14 cellular contexts compared by ENCODE assay signal in genomic region chr17:28864991-28865849, GRCh38. TPM values are rescaled to one million over a fixed set of nuclear protein-coding genes. Genes with fewer than 3 reads are reported as not detected.
DNase-seq lines count a peak whose midpoint lies in the region; ATAC-seq, FAIRE-seq and TF ChIP-seq lines count a peak whose summit lies in the region.
"Had no signal": no experiment of that assay in that cellular context is flagged by ENCODE, and none has a peak within 500 bp of the region (broad histone marks: within the 10 kb centered on the region; RNA-seq: fewer than 3 reads in every experiment).

No MANE protein-coding gene starts in this region.

- peak; percentile 53 for DNase-seq in HuH-7 (ENCODE audit: low spot score)
- DNase-seq in GM12878 (ENCODE audit: low read depth, low spot score), result no peak
- peak; percentile 44 for DNase-seq in mesendoderm
- DNase-seq in activated T-cell treated with anti-CD3 and anti-CD28 coated beads, Interleukin-2, amount 50 U/mL, for 1 hour, result no peak
- DNase-seq in putamen (ENCODE audit: low spot score), result no peak
- no peak for DNase-seq in T1000 (lab: John Stamatoyannopoulos, UW)
- DNase-seq: activated naive CD4-positive, alpha-beta T cell treated with Interleukin-2 at 50 U/mL for 16 hours; DMS 273 treated with DMSO at 0.1 percent for 48 hours; NCI-H524; nucleus accumbens; RPMI8226 had no signal

- no peaks in the 10 kb centered on the region for H3K79me1 ChIP-seq in mesendoderm (ENCODE audit: low read length)

- no peak overlapping the region for H4K5ac ChIP-seq in mesendoderm (ENCODE audit: low read length)

- H2BK120ac ChIP-seq in mesendoderm (ENCODE audit: low read depth, low read length), result no peak overlapping the region

- H3K4me1 ChIP-seq in GM12878 (ENCODE audit: control insufficient read depth, insufficient read depth, low read length) (peaks cover 9% of the 10 kb centered on the region), mesendoderm (ENCODE audit: control insufficient read depth, low read depth, low read length) (no peaks in the 10 kb centered on the region)

- TF ChIP-seq EP300 in GM12878 (IDR thresholded peaks at IDR 0.05; ENCODE audit: borderline replicate concordance in 1 of 2, control insufficient read depth in 1 of 2, low read depth in 2 of 2, low read length in 2 of 2), result no peak

- no peak overlapping the region for H2BK15ac ChIP-seq in mesendoderm (replicated peaks; ENCODE audit: low read depth)

- no peak for TF ChIP-seq CTCF in 22Rv1 (IDR thresholded peaks at IDR 0.05)
- no peak for TF ChIP-seq CTCF in GM12878 (IDR thresholded peaks at IDR 0.05 in 2 of 3, conservative IDR thresholded peaks at IDR 0.05 in 1 of 3; ENCODE audit: control insufficient read depth in 2 of 3, extremely low read depth in 1 of 3, insufficient read depth in 1 of 3, low read depth in 3 of 3, low read length in 3 of 3)

- FAIRE-seq in GM12878 (lab: Jason Lieb, UNC), result no peak

- H3K27me3 ChIP-seq in GM12878 (replicated peaks in 1 of 2; ENCODE audit: control insufficient read depth in 2 of 2, insufficient read depth in 2 of 2, low read length in 1 of 2), result no peaks in the 10 kb centered on the region
- no peaks in the 10 kb centered on the region for H3K27me3 ChIP-seq in mesendoderm (ENCODE audit: insufficient read depth, low read length, poor library complexity)

- H3K36me3 ChIP-seq in GM12878 (ENCODE audit: control insufficient read depth in 2 of 2, insufficient read depth in 2 of 2, low read length in 1 of 2) (peaks cover 2 to 4% of the 10 kb centered on the region in 2 experiments; a peak in 3 of 4 replicates), mesendoderm (ENCODE audit: control insufficient read depth, insufficient read depth, low read length) (peaks cover 4% of the 10 kb centered on the region)

- peak overlapping the region; percentile 56 for H3K56ac ChIP-seq in mesendoderm (ENCODE audit: low read length)

- RAD21 ChIA-PET in GM12878 (lab: Charles Lee; ENCODE audit: unreplicated experiment), result interaction anchor here (0.7 to 2.4 kb wide), 5 partner anchors 14 to 138 kb away, joined by 3 to 7 read pairs (median 5); no protein-coding TSS in a partner anchor

- no peak for TF ChIP-seq POLR2A in GM12878 (IDR thresholded peaks at IDR 0.05; ENCODE audit: low read depth, low read length)

- ATAC-seq in GM12878, result peak; percentile 28
- ATAC-seq in HG03108 (IDR thresholded peaks at IDR 0.05; ENCODE audit: unreplicated experiment), result no peak

- H3K79me2 ChIP-seq in GM12878 (ENCODE audit: control insufficient read depth, insufficient read depth, low read length), result no peaks in the 10 kb centered on the region
- H3K79me2 ChIP-seq in mesendoderm (ENCODE audit: control insufficient read depth, insufficient read depth, low read length), result no peaks in the 10 kb centered on the region

- peak overlapping the region; percentile 87 for H4K8ac ChIP-seq in mesendoderm (ENCODE audit: low read depth, low read length)

- H3K27ac ChIP-seq in 22Rv1 (peak overlapping the region; percentile 52), GM12878 (ENCODE audit: control insufficient read depth, insufficient read depth) (peak overlapping the region; percentile 31; the same call in 1 of the 2 replicates), mesendoderm (ENCODE audit: low read depth, low read length) (peak overlapping the region; percentile 37)
- H3K27ac ChIP-seq: KMS-11 had no signal

- H3K9ac ChIP-seq in GM12878 (ENCODE audit: control insufficient read depth, insufficient read depth, low read length) (peak overlapping the region; percentile 32), mesendoderm (ENCODE audit: low read length) (no peak overlapping the region)
- H3K9ac ChIP-seq: KMS-11 had no signal

- H2AFZ ChIP-seq in GM12878 (ENCODE audit: control insufficient read depth, low read depth, low read length), result peak overlapping the region; percentile 48

- no peak for TF ChIP-seq RAD21 in GM12878 (IDR thresholded peaks at IDR 0.05; ENCODE audit: insufficient read depth, low read depth, low read length)

- H4K20me1 ChIP-seq in GM12878 (ENCODE audit: control insufficient read depth, insufficient read depth), result no peaks in the 10 kb centered on the region

- SMC1A ChIA-PET in GM12878 (lab: Charles Lee; ENCODE audit: uncharacterized antibody, unreplicated experiment), result interaction anchor here (0.6 to 4.0 kb wide), 6 partner anchors 9 to 102 kb away, joined by 3 to 19 read pairs (median 3); no protein-coding TSS in a partner anchor

- CTCF ChIA-PET in GM12878 (lab: Yijun Ruan, JAX), result interaction anchor here (0.7 to 2.2 kb wide), 4 partner anchors 15 to 101 kb away, joined by 4 to 12 read pairs (median 7); no protein-coding TSS in a partner anchor

- H3K9me3 ChIP-seq in GM12878 (replicated peaks; ENCODE audit: control insufficient read depth, insufficient read depth, low read length), result no peaks in the 10 kb centered on the region

- no peak overlapping the region for H2AK5ac ChIP-seq in mesendoderm (ENCODE audit: low read length)

- intact Hi-C loops in GM12878 (cut with micrococcal nuclease; ENCODE audit: unreplicated experiment), result no loop called here

- H3K4me3 ChIP-seq in GM12878 (no peak overlapping the region), mesendoderm (ENCODE audit: low read length) (no peak overlapping the region)

- no TSS peak for BruUV-seq in GM12878 (replicated peaks; lab: Mats Ljungman, UMichigan)

- POLR2A ChIA-PET in GM12878 (lab: Charles Lee), result interaction anchor here (0.5 to 1.0 kb wide), 5 partner anchors 33 to 1554 kb away, joined by 3 to 4 read pairs (median 3); no protein-coding TSS in a partner anchor

- 70% methylated on average over 11 of the region's 11 CpGs for WGBS in GM12878 (ENCODE audit: insufficient coverage, insufficient replicate concordance, low lambda C conversion rate, missing lambda C conversion rate)
- WGBS in mesendoderm (ENCODE audit: extremely low coverage, insufficient coverage, low lambda C conversion rate), result no CpG with 5 or more reads among the region's 11 CpGs

- no peak overlapping the region for H3K4ac ChIP-seq in mesendoderm (ENCODE audit: low read depth, low read length)

- H2BK5ac ChIP-seq in mesendoderm (ENCODE audit: low read length), result no peak overlapping the region

- in situ Hi-C loops in GM12878 (cut with MboI), result no loop called here

- no peak overlapping the region for H3K18ac ChIP-seq in mesendoderm (ENCODE audit: low read length)

- H3K23ac ChIP-seq in mesendoderm (ENCODE audit: low read length), result no peak overlapping the region

- H3K4me2 ChIP-seq in GM12878 (ENCODE audit: control insufficient read depth, insufficient read depth) (peak overlapping the region; percentile 22; the same call in 1 of the 2 replicates), mesendoderm (ENCODE audit: low read length) (no peak overlapping the region)
- H3K4me2 ChIP-seq: KMS-11 had no signal

RNA-seq across cellular contexts. Expression of gene ERAL1, which starts 10.4 kb away (rescaled TPM):
- total RNA-seq in GM12878 (2013; cell fraction: nucleolus; rRNA removed), result 24.0 and 26.2 TPM in 2 replicates
- total RNA-seq in GM12878 (2014; rRNA removed) (57.1 and 61.2 TPM in 2 replicates), GM12878 (2014; rRNA removed; fragmentation: Illumina TruSeq; extraction: Trizol) (24.6 and 27.7 TPM in 2 replicates), GM12878 (2021) (66.7 and 67.8 TPM in 2 replicates)
- 45.6 TPM for polyA plus RNA-seq in GM12878 (2011; ENCODE audit: low read depth)
- polyA plus RNA-seq in GM12878 (2011; rRNA removed) (60.2 and 104 TPM in 2 replicates), GM12878 (2014; fragmentation: Illumina TruSeq; extraction: Trizol) (96.5 and 101 TPM in 2 replicates), GM12878 (2014; fragmentation: Nextera tagmentation; extraction: Ambion mirVana) (100 to 1,000 TPM; 165 to 175 TPM), GM12878 (2014; rRNA removed) (99.5 and 103 TPM in 2 replicates), GM12878 (2016; fragmentation: Nextera tagmentation; extraction: Ambion mirVana) (100 to 1,000 TPM; 114 to 132 TPM)
- 159 TPM in 2 replicates for polyA plus RNA-seq in GM12878 (2011; cell fraction: cytosol; rRNA removed)
- polyA plus RNA-seq in GM12878 (2011; cell fraction: nucleus; rRNA removed), result 102 and 131 TPM in 2 replicates
- 40.8 and 41.4 TPM in 2 replicates for polyA plus RNA-seq in GM12878 (2012)
- 89.3 and 130 TPM in 2 replicates for polyA minus RNA-seq in GM12878 (2011; rRNA and poly(A)+ RNA removed)
- 30.7 and 43.2 TPM in 2 replicates for polyA minus RNA-seq in GM12878 (2011; cell fraction: cytosol; rRNA and poly(A)+ RNA removed)
- polyA minus RNA-seq in GM12878 (2011; cell fraction: nucleus; rRNA and poly(A)+ RNA removed), result 39.7 and 43.2 TPM in 2 replicates
- polyA plus RNA-seq in mesendoderm (2013, experiment 1 of 2), result 55.8 TPM
- 62.4 TPM for polyA plus RNA-seq in mesendoderm (2013, experiment 2 of 2)

RNA-seq across cellular contexts. Expression of gene FAM222B, which starts 22.6 kb away (rescaled TPM):
- total RNA-seq in GM12878 (2013; cell fraction: nucleolus; rRNA removed), result 35.8 and 38.5 TPM in 2 replicates
- total RNA-seq in GM12878 (2014; rRNA removed) (5.7 and 6.4 TPM in 2 replicates), GM12878 (2014; rRNA removed; fragmentation: Illumina TruSeq; extraction: Trizol) (3.3 and 3.6 TPM in 2 replicates), GM12878 (2021) (18.3 and 18.5 TPM in 2 replicates)
- polyA plus RNA-seq in GM12878 (2011; ENCODE audit: low read depth), result 5.8 TPM
- polyA plus RNA-seq in GM12878 (2011; rRNA removed) (2.9 and 4.1 TPM in 2 replicates), GM12878 (2014; fragmentation: Illumina TruSeq; extraction: Trizol) (12.4 and 14.2 TPM in 2 replicates), GM12878 (2014; fragmentation: Nextera tagmentation; extraction: Ambion mirVana) (1 to 10 TPM; 2.8 to 2.9 TPM), GM12878 (2014; rRNA removed) (6.4 and 9.7 TPM in 2 replicates), GM12878 (2016; fragmentation: Nextera tagmentation; extraction: Ambion mirVana) (10 to 100 TPM; 14.0 to 14.7 TPM)
- polyA plus RNA-seq in GM12878 (2011; cell fraction: cytosol; rRNA removed), result 7.3 and 11.1 TPM in 2 replicates
- 9.1 and 11.8 TPM in 2 replicates for polyA plus RNA-seq in GM12878 (2011; cell fraction: nucleus; rRNA removed)
- polyA plus RNA-seq in GM12878 (2012), result 6.6 and 7.9 TPM in 2 replicates
- polyA minus RNA-seq in GM12878 (2011; rRNA and poly(A)+ RNA removed), result 15.1 and 16.6 TPM in 2 replicates
- 8.9 and 10.6 TPM in 2 replicates for polyA minus RNA-seq in GM12878 (2011; cell fraction: cytosol; rRNA and poly(A)+ RNA removed)
- polyA minus RNA-seq in GM12878 (2011; cell fraction: nucleus; rRNA and poly(A)+ RNA removed), result 6.8 and 12.4 TPM in 2 replicates
- polyA plus RNA-seq in mesendoderm (2013, experiment 1 of 2), result 63.3 TPM
- polyA plus RNA-seq in mesendoderm (2013, experiment 2 of 2), result 65.8 TPM

RNA-seq across cellular contexts. Expression of gene FLOT2, which starts 32.3 kb away (rescaled TPM):
- 29.2 and 39.1 TPM in 2 replicates for total RNA-seq in GM12878 (2013; cell fraction: nucleolus; rRNA removed)
- total RNA-seq in GM12878 (2014; rRNA removed) (79.0 and 79.6 TPM in 2 replicates), GM12878 (2014; rRNA removed; fragmentation: Illumina TruSeq; extraction: Trizol) (72.0 and 72.5 TPM in 2 replicates), GM12878 (2021) (291 and 302 TPM in 2 replicates)
- polyA plus RNA-seq in GM12878 (2011; ENCODE audit: low read depth), result 30.4 TPM
- polyA plus RNA-seq in GM12878 (2011; rRNA removed) (90.1 and 150 TPM in 2 replicates), GM12878 (2014; fragmentation: Illumina TruSeq; extraction: Trizol) (75.3 and 147 TPM in 2 replicates), GM12878 (2014; fragmentation: Nextera tagmentation; extraction: Ambion mirVana) (100 to 1,000 TPM in 1 of 2 experiments, 10 to 100 TPM in 1; 56.8 to 121 TPM), GM12878 (2014; rRNA removed) (150 and 154 TPM in 2 replicates), GM12878 (2016; fragmentation: Nextera tagmentation; extraction: Ambion mirVana) (100 to 1,000 TPM; 237 to 251 TPM)
- polyA plus RNA-seq in GM12878 (2011; cell fraction: cytosol; rRNA removed), result 162 and 176 TPM in 2 replicates
- polyA plus RNA-seq in GM12878 (2011; cell fraction: nucleus; rRNA removed), result 153 and 169 TPM in 2 replicates
- polyA plus RNA-seq in GM12878 (2012), result 59.9 and 65.4 TPM in 2 replicates
- polyA minus RNA-seq in GM12878 (2011; rRNA and poly(A)+ RNA removed), result 172 and 176 TPM in 2 replicates
- 71.6 and 96.9 TPM in 2 replicates for polyA minus RNA-seq in GM12878 (2011; cell fraction: cytosol; rRNA and poly(A)+ RNA removed)
- 19.0 and 28.4 TPM in 2 replicates for polyA minus RNA-seq in GM12878 (2011; cell fraction: nucleus; rRNA and poly(A)+ RNA removed)
- 48.9 TPM for polyA plus RNA-seq in mesendoderm (2013, experiment 1 of 2)
- polyA plus RNA-seq in mesendoderm (2013, experiment 2 of 2), result 54.5 TPM

RNA-seq across cellular contexts. Expression of gene DHRS13, which starts 37.7 kb away (rescaled TPM):
- 66.0 and 68.2 TPM in 2 replicates for total RNA-seq in GM12878 (2013; cell fraction: nucleolus; rRNA removed)
- total RNA-seq in GM12878 (2014; rRNA removed) (35.3 and 37.1 TPM in 2 replicates), GM12878 (2014; rRNA removed; fragmentation: Illumina TruSeq; extraction: Trizol) (23.7 and 24.2 TPM in 2 replicates), GM12878 (2021) (27.6 and 31.3 TPM in 2 replicates)
- polyA plus RNA-seq in GM12878 (2011; ENCODE audit: low read depth), result 3.0 TPM
- polyA plus RNA-seq in GM12878 (2011; rRNA removed) (50.6 and 55.2 TPM in 2 replicates), GM12878 (2014; fragmentation: Illumina TruSeq; extraction: Trizol) (17.7 and 19.6 TPM in 2 replicates), GM12878 (2014; fragmentation: Nextera tagmentation; extraction: Ambion mirVana) (under 1 TPM in 1 of 2 experiments, not detected in 1; 0.18 TPM), GM12878 (2014; rRNA removed) (37.7 and 38.8 TPM in 2 replicates), GM12878 (2016; fragmentation: Nextera tagmentation; extraction: Ambion mirVana) (10 to 100 TPM; 28.7 to 35.5 TPM)
- polyA plus RNA-seq in GM12878 (2011; cell fraction: cytosol; rRNA removed), result 70.4 and 81.7 TPM in 2 replicates
- polyA plus RNA-seq in GM12878 (2011; cell fraction: nucleus; rRNA removed), result 47.5 and 49.0 TPM in 2 replicates
- 7.6 and 12.3 TPM in 2 replicates for polyA plus RNA-seq in GM12878 (2012)
- polyA minus RNA-seq in GM12878 (2011; rRNA and poly(A)+ RNA removed), result 39.0 and 44.2 TPM in 2 replicates
- 14.3 and 16.6 TPM in 2 replicates for polyA minus RNA-seq in GM12878 (2011; cell fraction: cytosol; rRNA and poly(A)+ RNA removed)
- 16.2 and 21.1 TPM in 2 replicates for polyA minus RNA-seq in GM12878 (2011; cell fraction: nucleus; rRNA and poly(A)+ RNA removed)
- 10.9 TPM for polyA plus RNA-seq in mesendoderm (2013, experiment 1 of 2)
- 11.0 TPM for polyA plus RNA-seq in mesendoderm (2013, experiment 2 of 2)

Comparison
In these comparisons a context has a peak if more than half of its experiments do, and no peak if none do; other contexts are left out.
1. DNase-seq: peak in HuH-7 (single experiment) and mesendoderm (single experiment); none in GM12878 (single experiment), activated T-cell treated with anti-CD3 and anti-CD28 coated beads, Interleukin-2, amount 50 U/mL, for 1 hour (single experiment), putamen (single experiment) and T1000 (single experiment).
2. Peak in every context shown above with its lines, with median percentiles within 50 percentile points of each other: H3K27ac ChIP-seq.